Comparison of ENCODE assay signal across 1 cellular context in genomic region chr6:10407018-10407673, GRCh38.
TF ChIP-seq lines count a peak whose summit lies in the region.

No MANE protein-coding gene starts in this region.

TF ChIP-seq in H1, 55 proteins besides CTCF, POLR2A, EP300 and RAD21:
- no peak for TF ChIP-seq KDM1A (IDR thresholded peaks at IDR 0.05; ENCODE audit: borderline replicate concordance, low read length)
- peak; percentile 73; the same call in 1 of the 2 replicates for TF ChIP-seq SUZ12 (IDR thresholded peaks at IDR 0.05; ENCODE audit: low read length)
- no peak for TF ChIP-seq RBBP5 (IDR thresholded peaks at IDR 0.05; ENCODE audit: borderline replicate concordance, low read depth, low read length)
- peak; percentile 45 for TF ChIP-seq EZH2 (IDR thresholded peaks at IDR 0.05; ENCODE audit: low read depth, low read length, severe bottlenecking)
